Comparison of ENCODE assay signal across 9 cellular contexts in genomic region chr3:14508966-14509795, GRCh38. TPM values are rescaled to one million over a fixed set of nuclear protein-coding genes. Genes with fewer than 3 reads are reported as not detected.
DNase-seq lines count a peak whose midpoint lies in the region; ATAC-seq and TF ChIP-seq lines count a peak whose summit lies in the region.
"Had no signal": no experiment of that assay in that cellular context is flagged by ENCODE, and none has a peak within 500 bp of the region (broad histone marks: within the 10 kb centered on the region; RNA-seq: fewer than 3 reads in every experiment).

No MANE protein-coding gene starts in this region.

- H2AFZ ChIP-seq in OCI-LY1 (ENCODE audit: low read length) = no peak overlapping the region

- 22% methylated on average over 18 of the region's 22 CpGs for WGBS in suprapubic skin

- no peak for ATAC-seq in GM18867 (IDR thresholded peaks at IDR 0.05; ENCODE audit: unreplicated experiment)

- TF ChIP-seq POLR2A in suprapubic skin (IDR thresholded peaks at IDR 0.05) = no peak

- H3K36me3 ChIP-seq in OCI-LY1 (ENCODE audit: insufficient read depth, low read length) = no peaks in the 10 kb centered on the region
- H3K36me3 ChIP-seq in suprapubic skin = no peaks in the 10 kb centered on the region

- no peak overlapping the region for H3K27ac ChIP-seq in OCI-LY1 (ENCODE audit: low read depth, low read length, poor library complexity, severe bottlenecking)
- no peak overlapping the region for H3K27ac ChIP-seq in suprapubic skin

- no peaks in the 10 kb centered on the region for H3K9me2 ChIP-seq in OCI-LY1 (ENCODE audit: low read depth, low read length)

- no peak overlapping the region for H3K4me3 Mint-ChIP-seq in activated T-cell treated with anti-CD3 and anti-CD28 coated beads, Interleukin-2, amount 50 U/mL, for 24 hours
- peak overlapping the region; percentile 62 for H3K4me3 Mint-ChIP-seq in neural crest cell
- H3K4me3 Mint-ChIP-seq: T-helper 1 cell treated with Interleukin-12 subunit alpha and Interleukin-12 subunit beta and Interleukin-4 antibody, amounts not matched to agents 30 μg/mL and 1 μg/mL, for 36 hours had no signal

- peaks cover 7% of the 10 kb centered on the region for H3K27me3 Mint-ChIP-seq in activated T-cell treated with anti-CD3 and anti-CD28 coated beads, Interleukin-2, amount 50 U/mL, for 24 hours
- H3K27me3 Mint-ChIP-seq in neural crest cell (ENCODE audit: low read depth) = no peaks in the 10 kb centered on the region

- H3K4me1 Mint-ChIP-seq in activated T-cell treated with anti-CD3 and anti-CD28 coated beads, Interleukin-2, amount 50 U/mL, for 24 hours (ENCODE audit: low read depth) = peaks cover 6% of the 10 kb centered on the region
- H3K4me1 Mint-ChIP-seq in neural crest cell = peaks cover 16% of the 10 kb centered on the region

- POLR2A ChIA-PET in HEK293T (lab: Yijun Ruan, JAX) = no interaction called here

- TF ChIP-seq CTCF in OCI-LY1 (IDR thresholded peaks at IDR 0.05; ENCODE audit: low read length) (peak; percentile 70), fibroblast of mammary gland (conservative IDR thresholded peaks at IDR 0.05; ENCODE audit: control insufficient read depth, insufficient read depth, low read depth, low read length) (peak; percentile 72), neural crest cell (conservative IDR thresholded peaks at IDR 0.05) (peak; percentile 98), suprapubic skin (IDR thresholded peaks at IDR 0.05) (peak; percentile 40 to 93)

- no peak overlapping the region for H3K27ac Mint-ChIP-seq in activated T-cell treated with anti-CD3 and anti-CD28 coated beads, Interleukin-2, amount 50 U/mL, for 24 hours
- no peak overlapping the region for H3K27ac Mint-ChIP-seq in neural crest cell (ENCODE audit: unreplicated experiment)
- H3K27ac Mint-ChIP-seq: T-helper 1 cell treated with Interleukin-12 subunit alpha and Interleukin-12 subunit beta and Interleukin-4 antibody, amounts not matched to agents 30 μg/mL and 1 μg/mL, for 36 hours had no signal

- peaks cover 3% of the 10 kb centered on the region; the same call in 1 of the 2 replicates for H3K27me3 ChIP-seq in OCI-LY1 (ENCODE audit: insufficient read depth, low read length)
- H3K27me3 ChIP-seq in suprapubic skin = no peaks in the 10 kb centered on the region

- no peaks in the 10 kb centered on the region for H3F3A ChIP-seq in OCI-LY1 (ENCODE audit: insufficient read depth, low read length)

- no peaks in the 10 kb centered on the region for H4K20me1 ChIP-seq in OCI-LY1 (ENCODE audit: insufficient read depth, low read length)

- no peak overlapping the region for H3K9ac ChIP-seq in OCI-LY1 (ENCODE audit: low read length)

- DNase-seq in COLO668 (lab: John Stamatoyannopoulos, UW; ENCODE audit: unreplicated experiment) (peak; percentile 54), HEK293T (ENCODE audit: extremely low spot score) (peak; percentile 89), fibroblast of mammary gland (ENCODE audit: low read depth) (peak; percentile 30), neural crest cell (ENCODE audit: low read depth, low spot score) (peak; percentile 89), suprapubic skin (ENCODE audit: low spot score in 2 of 2) (peak; percentile 77 to 83)
- peak; percentile 83 for DNase-seq in activated T-cell treated with anti-CD3 and anti-CD28 coated beads, Interleukin-2, amount 50 U/mL, for 24 hours

- H3K9me3 ChIP-seq in OCI-LY1 (ENCODE audit: low read length) = no peaks in the 10 kb centered on the region
- no peaks in the 10 kb centered on the region for H3K9me3 ChIP-seq in suprapubic skin

- H3K4me1 ChIP-seq in OCI-LY1 (ENCODE audit: insufficient read depth, low read length, severe bottlenecking) = no peaks in the 10 kb centered on the region
- H3K4me1 ChIP-seq in suprapubic skin = peaks cover 3% of the 10 kb centered on the region

- H3K79me2 ChIP-seq in OCI-LY1 (ENCODE audit: insufficient read depth, low read length) = no peaks in the 10 kb centered on the region

- no peak overlapping the region for H3K4me2 ChIP-seq in OCI-LY1 (ENCODE audit: low read length)

- H3K4me3 ChIP-seq in OCI-LY1 (ENCODE audit: low read depth, low read length, poor library complexity, severe bottlenecking) (no peak overlapping the region), fibroblast of mammary gland (ENCODE audit: control insufficient read depth, low read depth, low read length) (no peak overlapping the region), suprapubic skin (no peak overlapping the region)

- CTCF ChIA-PET in HEK293T (lab: Yijun Ruan, JAX) = interaction anchor here (0.6 to 1.8 kb wide), 8 partner anchors 11 to 412 kb away, joined by 3 to 8 read pairs (median 3); no protein-coding TSS in a partner anchor

- H3K36me3 Mint-ChIP-seq in activated T-cell treated with anti-CD3 and anti-CD28 coated beads, Interleukin-2, amount 50 U/mL, for 24 hours (ENCODE audit: low read depth) = no peaks in the 10 kb centered on the region
- H3K36me3 Mint-ChIP-seq in neural crest cell (ENCODE audit: low read depth) = no peaks in the 10 kb centered on the region

- no peaks in the 10 kb centered on the region for H3K9me3 Mint-ChIP-seq in activated T-cell treated with anti-CD3 and anti-CD28 coated beads, Interleukin-2, amount 50 U/mL, for 24 hours
- no peaks in the 10 kb centered on the region for H3K9me3 Mint-ChIP-seq in neural crest cell
- H3K9me3 Mint-ChIP-seq: T-helper 1 cell treated with Interleukin-12 subunit alpha and Interleukin-12 subunit beta and Interleukin-4 antibody, amounts not matched to agents 30 μg/mL and 1 μg/mL, for 36 hours had no signal

- no peak for TF ChIP-seq EP300 in suprapubic skin (IDR thresholded peaks at IDR 0.05)

TF ChIP-seq in HEK293T, 16 proteins besides CTCF, POLR2A, EP300 and RAD21:
- no peak for TF ChIP-seq HDGF (IDR thresholded peaks at IDR 0.05; ENCODE audit: borderline replicate concordance)
- TF ChIP-seq ZNF384 (IDR thresholded peaks at IDR 0.05) = no peak
- TF ChIP-seq, protein P1, sequence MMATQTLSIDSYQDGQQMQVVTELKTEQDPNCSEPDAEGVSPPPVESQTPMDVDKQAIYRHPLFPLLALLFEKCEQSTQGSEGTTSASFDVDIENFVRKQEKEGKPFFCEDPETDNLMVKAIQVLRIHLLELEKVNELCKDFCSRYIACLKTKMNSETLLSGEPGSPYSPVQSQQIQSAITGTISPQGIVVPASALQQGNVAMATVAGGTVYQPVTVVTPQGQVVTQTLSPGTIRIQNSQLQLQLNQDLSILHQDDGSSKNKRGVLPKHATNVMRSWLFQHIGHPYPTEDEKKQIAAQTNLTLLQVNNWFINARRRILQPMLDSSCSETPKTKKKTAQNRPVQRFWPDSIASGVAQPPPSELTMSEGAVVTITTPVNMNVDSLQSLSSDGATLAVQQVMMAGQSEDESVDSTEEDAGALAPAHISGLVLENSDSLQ (IDR thresholded peaks at IDR 0.05) = no peak
- no peak for TF ChIP-seq LEF1 (IDR thresholded peaks at IDR 0.05; ENCODE audit: borderline replicate concordance)

RNA-seq across cellular contexts. Expression of gene GRIP2, which starts 31.0 kb away (rescaled TPM):
- total RNA-seq in neural crest cell (3.2 and 3.6 TPM in 2 replicates), suprapubic skin (1 to 10 TPM in 2 of 4 donors, under 1 TPM in 2; 0.65 to 5.8 (median 3.0) TPM)

Comparison
In these comparisons a context has a peak if more than half of its experiments do, and no peak if none do; other contexts are left out.
1. DNase-seq: peak in every context shown above with its lines; median percentile 89 in HEK293T; 89 in neural crest cell; 83 in activated T-cell treated with anti-CD3 and anti-CD28 coated beads, Interleukin-2, amount 50 U/mL, for 24 hours; 80 in suprapubic skin; 54 in COLO668; 30 in fibroblast of mammary gland.